Comparison of ENCODE assay signal across 19 cellular contexts in genomic region chr18:69705987-69706386, GRCh38.
A peak's percentile ranks its signal among the peaks of the same experiment; 100 is the strongest.
DNase-seq lines count a peak whose midpoint lies in the region; ATAC-seq, FAIRE-seq and TF ChIP-seq lines count a peak whose summit lies in the region.
"Had no signal": no experiment of that assay in that cellular context is flagged by ENCODE, and none has a peak within 500 bp of the region (broad histone marks: within the 10 kb centered on the region; RNA-seq: fewer than 3 reads in every experiment).

No MANE protein-coding gene starts in this region.

- H3K9me3 ChIP-seq in HUES48 (ENCODE audit: control insufficient read depth, insufficient read depth, low read length) (peaks cover 6% of the 10 kb centered on the region; the same call in 1 of the 2 replicates), H1 (ENCODE audit: insufficient read depth in 2 of 2, low read depth in 1 of 2, low read length in 1 of 2) (no peaks in the 10 kb centered on the region)
- H3K9me3 ChIP-seq: SJCRH30 had no signal

- no peak for TF ChIP-seq POLR2A in H1 (IDR thresholded peaks at IDR 0.05; ENCODE audit: control extremely low read depth in 1 of 2, low read depth in 2 of 2, low read length in 2 of 2)

- no peaks in the 10 kb centered on the region for H3K79me1 ChIP-seq in H1 (ENCODE audit: low read depth, low read length)

- H3K56ac ChIP-seq in H1 (replicated peaks; ENCODE audit: insufficient read length, low read depth, low read length): no peak overlapping the region

- peak; percentile 97 for FAIRE-seq in H1 (lab: Jason Lieb, UNC)
- FAIRE-seq: GM12878 had no signal

- no peak overlapping the region for H4K8ac ChIP-seq in H1 (ENCODE audit: extremely low read depth, insufficient read depth, low read length)

- POLR2A ChIA-PET in H1 (lab: Charles Lee; ENCODE audit: partially characterized antibody): no interaction called here

- H2BK12ac ChIP-seq in H1 (ENCODE audit: low read depth, low read length): no peak overlapping the region

- H3K14ac ChIP-seq in H1 (ENCODE audit: insufficient read length): no peak overlapping the region

- peak overlapping the region; percentile 40 to 59 for H3K4me2 ChIP-seq in H1 (ENCODE audit: insufficient read depth in 1 of 2, low read depth in 2 of 2, low read length in 2 of 2)
- H3K4me2 ChIP-seq: PC-9 had no signal

- no peak for TF ChIP-seq CTCF in H1 (IDR thresholded peaks at IDR 0.05; ENCODE audit: control extremely low read depth in 1 of 3, insufficient read depth in 1 of 3, low read depth in 1 of 3, low read length in 3 of 3)

- H3K27ac ChIP-seq in HUES48 (ENCODE audit: low read depth, low read length) (peak overlapping the region; percentile 61), H1 (ENCODE audit: low read depth, low read length) (no peak overlapping the region)
- H3K27ac ChIP-seq: HL-60, PC-9, SJCRH30 had no signal

- no peak overlapping the region for H2BK120ac ChIP-seq in H1 (replicated peaks; ENCODE audit: low read depth, low read length)

- no peak overlapping the region for H4K91ac ChIP-seq in H1 (replicated peaks; ENCODE audit: insufficient read length, low read length)

- CTCF ChIA-PET in H1 (lab: Charles Lee; ENCODE audit: partially characterized antibody): no interaction called here

- H2AK5ac ChIP-seq in H1 (ENCODE audit: low read depth, low read length): no peak overlapping the region

- no peaks in the 10 kb centered on the region for H3K79me2 ChIP-seq in H1 (ENCODE audit: control insufficient read depth in 1 of 2, insufficient read depth in 2 of 2, low read length in 2 of 2)

- H2BK20ac ChIP-seq in H1 (ENCODE audit: low read length): no peak overlapping the region

- no peaks in the 10 kb centered on the region for H3K23me2 ChIP-seq in H1 (ENCODE audit: low read depth, low read length)

- no peak overlapping the region for H3K18ac ChIP-seq in H1 (ENCODE audit: extremely low read depth, low read length)

- H3K23ac ChIP-seq in H1 (ENCODE audit: insufficient read length): no peak overlapping the region

- no peak overlapping the region for H2AFZ ChIP-seq in H1 (ENCODE audit: low read length)
- H2AFZ ChIP-seq: PC-9 had no signal

- no peak for ATAC-seq in HG02870 (IDR thresholded peaks at IDR 0.05; ENCODE audit: unreplicated experiment)
- ATAC-seq: GM12878 had no signal

- WGBS in H1 (ENCODE audit: extremely low coverage in 1 of 2, insufficient coverage in 1 of 2, insufficient read length in 1 of 2, insufficient replicate concordance in 2 of 2, low coverage in 1 of 2, low lambda C conversion rate in 2 of 2, missing lambda C conversion rate in 1 of 2), 2 experiments: 11% methylated on average over 2 of the region's 2 CpGs; no CpG with 5 or more reads in 1 of the 2 experiments

- H4K20me1 ChIP-seq in H1 (replicated peaks in 1 of 2; ENCODE audit: control insufficient read depth in 1 of 2, insufficient read depth in 2 of 2, low read length in 2 of 2): peaks cover 0 to 2% of the 10 kb centered on the region in 2 experiments

- H4K5ac ChIP-seq in H1 (ENCODE audit: insufficient read length, low read depth, low read length): no peak overlapping the region

- 0 out of 4 replicates have a peak, but pooled peaks of 1 of the 2 experiments have one; percentile 4 for TF ChIP-seq RAD21 in H1 (IDR thresholded peaks at IDR 0.05 in 1 of 2, conservative IDR thresholded peaks at IDR 0.05 in 1 of 2; ENCODE audit: low read depth in 2 of 2, low read length in 2 of 2)

- H3K4me1 ChIP-seq in HUES48 (ENCODE audit: control insufficient read depth, insufficient read depth, low read length) (peaks cover 8% of the 10 kb centered on the region), H1 (replicated peaks in 1 of 4; ENCODE audit: control insufficient read depth in 3 of 4, insufficient read depth in 4 of 4, low read length in 3 of 4) (peaks cover 0 to 2% (median 0%) of the 10 kb centered on the region in 4 experiments; a peak in 2 of 7 replicates)
- H3K4me1 ChIP-seq: SJCRH30 had no signal

- peaks cover 4% of the 10 kb centered on the region; the same call in 1 of the 2 replicates for H3K27me3 ChIP-seq in H7 (ENCODE audit: control insufficient read depth, insufficient read depth, low read length)
- peaks cover 17% of the 10 kb centered on the region for H3K27me3 ChIP-seq in HUES48 (ENCODE audit: control insufficient read depth, insufficient read depth, low read length)
- peaks cover 3 to 27% (median 16%) of the 10 kb centered on the region in 4 experiments for H3K27me3 ChIP-seq in H1 (replicated peaks in 1 of 4; ENCODE audit: control insufficient read depth in 3 of 4, extremely low read depth in 1 of 4, insufficient read depth in 3 of 4, low read length in 3 of 4)
- H3K27me3 ChIP-seq: SJCRH30 had no signal

- no peak overlapping the region for H3K4me3 ChIP-seq in H7 (ENCODE audit: insufficient read depth, low read depth, low read length)
- H3K4me3 ChIP-seq in HUES48 (ENCODE audit: low read depth, low read length): 0 out of 2 replicates have a peak overlapping the region, but pooled peaks have one; percentile 39
- no peak overlapping the region; a peak in 1 of 8 replicates for H3K4me3 ChIP-seq in H1 (ENCODE audit: extremely low read depth in 1 of 4, insufficient read depth in 2 of 4, low read depth in 3 of 4, low read length in 4 of 4)
- H3K4me3 ChIP-seq: GM12878, PC-9, SJCRH30 had no signal

- DNase-seq in H7 (peak; percentile 39), H1 (ENCODE audit: low read depth in 1 of 2, low spot score in 2 of 2) (peak in 1 of 2 experiments; percentile 56), iPS-NIHi11 (ENCODE audit: low spot score) (peak; percentile 59), SW480 (ENCODE audit: low spot score) (no peak), RPMI8226 (no peak)
- DNase-seq: GOT3, HFFc6, Karpas-422, MM.1S, NCI-H1092 treated with DMSO at 0.1 percent for 48 hours, NCI-H146, NCI-H2029 treated with DMSO at 0.1 percent for 48 hours, NCI-H774, PC-9, SJCRH30 had no signal

- H2BK15ac ChIP-seq in H1 (ENCODE audit: low read length): no peak overlapping the region

- peak; percentile 6 to 95 for TF ChIP-seq EP300 in H1 (IDR thresholded peaks at IDR 0.05; ENCODE audit: borderline replicate concordance in 1 of 2, low read depth in 2 of 2, low read length in 2 of 2)

- H2BK5ac ChIP-seq in H1 (ENCODE audit: low read depth, low read length): no peak overlapping the region

- no peaks in the 10 kb centered on the region for H3K36me3 ChIP-seq in H7 (replicated peaks; ENCODE audit: control insufficient read depth, insufficient read depth, low read length)
- H3K36me3 ChIP-seq in HUES48 (ENCODE audit: control insufficient read depth, insufficient read depth, low read length): no peaks in the 10 kb centered on the region; the same call in 1 of the 2 replicates
- no peaks in the 10 kb centered on the region for H3K36me3 ChIP-seq in H1 (ENCODE audit: control insufficient read depth in 2 of 4, insufficient read depth in 4 of 4, low read length in 3 of 4)
- H3K36me3 ChIP-seq: SJCRH30 had no signal

- H3K4ac ChIP-seq in H1 (replicated peaks; ENCODE audit: insufficient read length, low read depth, low read length): no peak overlapping the region

- H3K9ac ChIP-seq in HUES48 (ENCODE audit: low read depth, low read length) (no peak overlapping the region), H1 (replicated peaks in 1 of 4; ENCODE audit: extremely low read depth in 1 of 4, low read depth in 3 of 4, low read length in 3 of 4) (no peak overlapping the region)

TF ChIP-seq in H1, 55 proteins besides CTCF, POLR2A, EP300 and RAD21 (continues in another document):
- TF ChIP-seq CBX5 (IDR thresholded peaks at IDR 0.05; ENCODE audit: low read depth, low read length) (no peak), YY1 (IDR thresholded peaks at IDR 0.05; ENCODE audit: low read depth, low read length) (no peak), EGR1 (IDR thresholded peaks at IDR 0.05; ENCODE audit: borderline replicate concordance, low read depth, low read length) (peak; percentile 9; the same call in 1 of the 2 replicates), NANOG (IDR thresholded peaks at IDR 0.05; ENCODE audit: insufficient read depth, low read depth, low read length, poor library complexity, severe bottlenecking) (peak; percentile 97), SUZ12 (IDR thresholded peaks at IDR 0.05; ENCODE audit: low read length) (no peak), ASH2L (IDR thresholded peaks at IDR 0.05; ENCODE audit: low read length) (peak; percentile 29), RFX5 (IDR thresholded peaks at IDR 0.05; ENCODE audit: borderline replicate concordance, low read depth, low read length) (no peak), SIX5 (IDR thresholded peaks at IDR 0.05; ENCODE audit: low read depth, low read length) (no peak), PHF8 (conservative IDR thresholded peaks at IDR 0.05; ENCODE audit: low read depth, low read length) (no peak), CEBPB (IDR thresholded peaks at IDR 0.05; ENCODE audit: low read depth, low read length) (no peak), TCF12 (IDR thresholded peaks at IDR 0.05; ENCODE audit: low read depth, low read length) (peak; percentile 88; the same call in 1 of the 2 replicates), JUND (IDR thresholded peaks at IDR 0.05; ENCODE audit: low read length) (peak; percentile 23; the same call in 1 of the 2 replicates), JUN (IDR thresholded peaks at IDR 0.05; ENCODE audit: low read depth, low read length) (no peak), ATF3 (IDR thresholded peaks at IDR 0.05; ENCODE audit: insufficient read depth, low read depth, low read length) (no peak), HDAC2 (IDR thresholded peaks at IDR 0.05; ENCODE audit: borderline replicate concordance in 1 of 2, low read depth in 2 of 2, low read length in 2 of 2) (peak in 1 of 2 experiments; percentile 79; a peak in 2 of 4 replicates), TEAD4 (IDR thresholded peaks at IDR 0.05; ENCODE audit: low read depth, low read length) (peak; percentile 57; the same call in 1 of the 2 replicates), BCL11A (IDR thresholded peaks at IDR 0.05; ENCODE audit: low read depth in 2 of 2, low read length in 2 of 2) (peak; percentile 17 to 54)

Comparison
In these comparisons a context has a peak if more than half of its experiments do, and no peak if none do; other contexts are left out.
1. DNase-seq: peak in H7 (single experiment) and iPS-NIHi11 (single experiment); none in SW480 (single experiment) and RPMI8226 (single experiment).